ENCODE assay signal across 8 cellular contexts in the genomic region with DNA sequence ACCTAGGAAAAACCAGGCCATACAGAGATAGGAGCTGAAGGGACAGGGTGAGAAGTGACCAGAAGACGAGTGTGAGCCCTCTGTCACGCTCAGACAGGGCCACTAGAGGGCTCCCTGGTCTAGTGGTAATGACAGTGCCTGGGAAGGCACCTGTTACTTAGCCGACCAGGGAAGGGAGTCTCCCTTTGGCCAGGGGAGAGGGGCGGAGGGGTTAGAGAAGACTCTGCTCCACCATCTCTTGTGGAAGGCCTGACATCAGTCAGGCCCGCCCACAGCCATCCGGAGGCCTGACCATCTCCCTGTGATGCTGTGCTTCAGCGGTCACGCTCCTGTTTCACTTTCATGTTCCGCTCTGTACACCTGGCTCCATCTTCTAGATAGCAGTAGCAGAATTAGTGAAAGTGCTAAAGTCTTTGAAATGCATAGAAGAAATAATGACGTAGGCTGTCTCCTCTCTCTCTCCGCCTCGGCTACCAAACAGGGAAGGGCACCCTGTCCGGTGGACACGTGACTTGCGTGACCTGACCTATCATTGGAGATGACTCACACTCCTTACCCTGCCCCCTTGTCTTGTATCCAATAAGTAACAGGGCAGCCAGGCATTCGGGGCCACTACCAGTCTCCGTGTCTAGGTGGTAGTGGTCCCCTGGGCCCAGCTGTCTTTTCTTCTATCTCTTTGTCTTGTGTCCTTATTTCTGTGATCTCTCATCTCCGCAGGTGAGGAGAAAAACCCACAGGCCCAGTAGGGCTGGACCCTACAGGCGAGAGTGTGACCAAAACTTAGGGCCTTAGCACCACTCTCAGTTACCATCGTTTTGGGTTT. TPM values are rescaled to one million over a fixed set of nuclear protein-coding genes. Genes with fewer than 3 reads are reported as not detected.
DNase-seq lines count a peak whose midpoint lies in the region; ATAC-seq lines count a peak whose summit lies in the region.

No MANE protein-coding gene starts in this region.

- H3K4me3 Mint-ChIP-seq in stimulated activated memory B cell treated with anti-CD40 and anti-IgM and Interleukin-4, amounts not matched to agents 10 μg/mL and 1 μg/mL and 100 μg/mL, for 72 hours = peak overlapping the region; percentile 67

- DNase-seq in A172 (ENCODE audit: low spot score) (peak; percentile 64), NCI-H345 (lab: John Stamatoyannopoulos, UW) (peak; percentile 56)
- peak; percentile 82 for DNase-seq in activated CD8-positive, alpha-beta memory T cell treated with anti-CD3 and anti-CD28 coated beads for 24 hours

- ATAC-seq in GM18498 (IDR thresholded peaks at IDR 0.05; ENCODE audit: unreplicated experiment) (peak; percentile 91), HG02885 (IDR thresholded peaks at IDR 0.05; ENCODE audit: poor library complexity, unreplicated experiment) (peak; percentile 92)
- peak; percentile 94 for ATAC-seq in stimulated activated memory B cell treated with anti-CD40 and anti-IgM and Interleukin-4, amounts not matched to agents 10 μg/mL and 1 μg/mL and 100 μg/mL, for 72 hours

- H3K9me3 Mint-ChIP-seq in stimulated activated memory B cell treated with anti-CD40 and anti-IgM and Interleukin-4, amounts not matched to agents 10 μg/mL and 1 μg/mL and 100 μg/mL, for 72 hours = peaks cover 5% of the 10 kb centered on the region

- H3K9ac ChIP-seq in endocrine pancreas (ENCODE audit: control insufficient read depth, insufficient read depth, low read length) = peak overlapping the region; percentile 24

- H3K27me3 ChIP-seq in endocrine pancreas (ENCODE audit: control insufficient read depth, insufficient read depth, low read length) = no peaks in the 10 kb centered on the region
- H3K27me3 ChIP-seq in muscle layer of duodenum (ENCODE audit: low read depth, low read length) = no peaks in the 10 kb centered on the region

- no peaks in the 10 kb centered on the region for H3K27me3 Mint-ChIP-seq in stimulated activated memory B cell treated with anti-CD40 and anti-IgM and Interleukin-4, amounts not matched to agents 10 μg/mL and 1 μg/mL and 100 μg/mL, for 72 hours

- H3K27ac ChIP-seq in muscle layer of duodenum (ENCODE audit: low read length) = no peak overlapping the region

- peak overlapping the region; percentile 93 for H3K27ac Mint-ChIP-seq in stimulated activated memory B cell treated with anti-CD40 and anti-IgM and Interleukin-4, amounts not matched to agents 10 μg/mL and 1 μg/mL and 100 μg/mL, for 72 hours

- H3K36me3 ChIP-seq in endocrine pancreas (ENCODE audit: control insufficient read depth, insufficient read depth, low read length) (no peaks in the 10 kb centered on the region), muscle layer of duodenum (ENCODE audit: control insufficient read depth in 1 of 2, insufficient read depth in 2 of 2, low read length in 2 of 2) (no peaks in the 10 kb centered on the region)

- H3K36me3 Mint-ChIP-seq in stimulated activated memory B cell treated with anti-CD40 and anti-IgM and Interleukin-4, amounts not matched to agents 10 μg/mL and 1 μg/mL and 100 μg/mL, for 72 hours = peaks cover 27% of the 10 kb centered on the region

- H3K4me1 ChIP-seq in endocrine pancreas (ENCODE audit: control insufficient read depth, insufficient read depth, low read length) (no peaks in the 10 kb centered on the region), muscle layer of duodenum (ENCODE audit: control insufficient read depth in 1 of 2, insufficient read depth in 2 of 2, low read length in 2 of 2) (peaks cover 2 to 5% of the 10 kb centered on the region in 2 donors)

- H3K4me3 ChIP-seq in endocrine pancreas (ENCODE audit: control insufficient read depth, insufficient read depth, low read length) = peak overlapping the region; percentile 28
- peak overlapping the region; percentile 11 to 26 for H3K4me3 ChIP-seq in muscle layer of duodenum (ENCODE audit: low read depth in 1 of 2, low read length in 2 of 2)

- H3K9me3 ChIP-seq in endocrine pancreas (ENCODE audit: control insufficient read depth, low read length) (no peaks in the 10 kb centered on the region), muscle layer of duodenum (ENCODE audit: control insufficient read depth in 1 of 2, low read length in 2 of 2) (no peaks in the 10 kb centered on the region)

- H3K4me1 Mint-ChIP-seq in stimulated activated memory B cell treated with anti-CD40 and anti-IgM and Interleukin-4, amounts not matched to agents 10 μg/mL and 1 μg/mL and 100 μg/mL, for 72 hours = peaks cover 49% of the 10 kb centered on the region

RNA-seq across cellular contexts. Expression of a gene that starts 26.7 kb away (rescaled TPM):
- total RNA-seq in A172 (2014; rRNA removed; shearing (Covaris generic)) = not detected in 2 replicates

RNA-seq across cellular contexts. Expression of a gene that starts 26.8 kb away (rescaled TPM):
- 12.2 and 17.0 TPM in 2 replicates for total RNA-seq in A172 (2014; rRNA removed; shearing (Covaris generic))
